In the genomic region with DNA sequence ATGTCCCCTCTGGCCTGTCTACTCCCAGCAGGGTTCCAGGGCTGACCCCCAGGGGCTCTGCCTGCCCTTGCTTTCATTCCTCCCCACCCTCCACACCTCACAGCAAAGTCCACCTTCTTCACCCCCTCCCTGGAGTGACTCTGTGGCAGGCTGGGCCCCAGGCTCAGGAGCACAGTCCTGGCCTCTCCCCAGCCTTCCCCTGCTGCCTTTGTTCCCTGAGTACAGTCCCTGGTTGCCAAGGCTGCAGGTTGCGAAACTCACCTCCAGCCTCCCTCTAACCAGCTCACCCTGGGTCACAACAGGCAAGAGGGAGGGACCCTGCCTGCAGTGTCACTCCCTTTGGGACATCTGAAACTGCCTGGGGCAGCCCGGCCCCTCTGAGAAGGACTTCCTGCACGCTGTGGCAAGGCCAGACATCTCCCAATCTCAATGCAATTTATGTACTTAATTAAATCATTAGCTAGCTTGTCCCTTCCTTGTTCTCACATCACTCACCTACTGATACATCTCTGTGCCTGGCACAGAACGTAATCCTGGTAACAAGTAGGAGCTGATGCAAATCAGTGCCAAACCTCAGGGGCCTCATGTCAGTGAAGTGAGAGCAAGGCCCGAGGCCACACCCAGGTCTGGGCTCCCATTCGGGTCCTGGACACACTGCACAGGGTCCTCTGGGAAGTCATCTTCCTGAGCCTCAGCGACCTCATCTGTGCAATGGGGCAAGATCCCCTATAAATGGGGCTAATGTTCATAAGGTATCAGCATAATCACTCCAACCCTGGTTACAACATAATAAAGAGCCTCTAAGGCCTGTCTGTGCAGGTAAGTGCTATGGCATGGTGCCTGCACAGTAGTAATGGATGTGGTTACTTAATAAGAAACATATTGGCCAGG, we compare ENCODE assay signal across 8 cellular contexts. TPM values are rescaled to one million over a fixed set of nuclear protein-coding genes. Genes with fewer than 3 reads are reported as not detected.
DNase-seq lines count a peak whose midpoint lies in the region; ATAC-seq and TF ChIP-seq lines count a peak whose summit lies in the region.

No MANE protein-coding gene starts in this region.

- H3K4me1 ChIP-seq in osteoblast (ENCODE audit: insufficient read depth, low read length) (no peaks in the 10 kb centered on the region), SJCRH30 (peaks cover 3% of the 10 kb centered on the region; the same call in 1 of the 2 replicates)

- H3K9me3 Mint-ChIP-seq in chondrocyte (ENCODE audit: low read depth): no peaks in the 10 kb centered on the region

- H3K36me3 ChIP-seq in osteoblast (ENCODE audit: insufficient read depth, low read length) (no peaks in the 10 kb centered on the region), SJCRH30 (no peaks in the 10 kb centered on the region)

- H3K27ac ChIP-seq in osteoblast (ENCODE audit: low read depth, low read length) (no peak overlapping the region), SJCRH30 (no peak overlapping the region)

- no peaks in the 10 kb centered on the region for H3K4me1 Mint-ChIP-seq in chondrocyte (ENCODE audit: low read depth)

- H3K27me3 ChIP-seq in osteoblast (ENCODE audit: insufficient read depth, low read length) (no peaks in the 10 kb centered on the region), SJCRH30 (no peaks in the 10 kb centered on the region)

- H3K79me2 ChIP-seq in osteoblast (ENCODE audit: insufficient read depth, low read length): no peaks in the 10 kb centered on the region

- TF ChIP-seq CTCF in chondrocyte (IDR thresholded peaks at IDR 0.05) (no peak), osteoblast (IDR thresholded peaks at IDR 0.05; ENCODE audit: extremely low read depth, low read depth, low read length) (no peak)

- peaks cover 3% of the 10 kb centered on the region for H3K36me3 Mint-ChIP-seq in chondrocyte (ENCODE audit: low read depth)

- H3K27me3 Mint-ChIP-seq in chondrocyte (ENCODE audit: low read depth): no peaks in the 10 kb centered on the region

- H3K4me2 ChIP-seq in osteoblast (ENCODE audit: insufficient read depth, low read length): no peak overlapping the region

- peak in 2 of 3 experiments; percentile 30 to 57 for DNase-seq in NCI-H1417 (lab: John Stamatoyannopoulos, UW)
- DNase-seq in NCI-H1417 treated with DMSO at 0.1 percent for 48 hours (lab: John Stamatoyannopoulos, UW): no peak
- DNase-seq in NCI-H1436 (lab: John Stamatoyannopoulos, UW): peak; percentile 41
- DNase-seq in chondrocyte (ENCODE audit: low spot score): peak; percentile 67
- DNase-seq in osteoblast (ENCODE audit: insufficient read length, low spot score, missing footprints): peak; percentile 23
- no peak for DNase-seq in SJCRH30
- DNase-seq in C1 segment of cervical spinal cord (lab: John Stamatoyannopoulos, UW): no peak

- no peaks in the 10 kb centered on the region for H4K20me1 ChIP-seq in osteoblast (ENCODE audit: insufficient read depth, low read length)

- no peak overlapping the region for H3K27ac Mint-ChIP-seq in chondrocyte (ENCODE audit: unreplicated experiment)

- no peak for ATAC-seq in HG02981 (IDR thresholded peaks at IDR 0.05; ENCODE audit: unreplicated experiment)

- H3K4me3 ChIP-seq in osteoblast (ENCODE audit: insufficient read depth, low read length) (no peak overlapping the region), SJCRH30 (no peak overlapping the region)

- H3K4me3 Mint-ChIP-seq in chondrocyte (ENCODE audit: unreplicated experiment): no peak overlapping the region

- H3K9me3 ChIP-seq in osteoblast (ENCODE audit: low read depth, low read length): no peaks in the 10 kb centered on the region
- no peaks in the 10 kb centered on the region for H3K9me3 ChIP-seq in SJCRH30 (replicated peaks)

- no peak overlapping the region for H2AFZ ChIP-seq in osteoblast (ENCODE audit: low read length)

RNA-seq across cellular contexts. Expression of a gene that starts 27.3 kb away (rescaled TPM):
- 0.58 to 1.1 TPM (median 1.1 TPM) in 3 replicates for total RNA-seq in chondrocyte
- total RNA-seq in osteoblast: 0.59 and 1.1 TPM in 2 replicates
- 0.22 and 0.30 TPM in 2 replicates for total RNA-seq in SJCRH30 (2014; rRNA removed; shearing (Covaris generic))

RNA-seq across cellular contexts. Expression of a gene that starts 46.1 kb away (rescaled TPM):
- total RNA-seq in chondrocyte: 10.1 to 17.4 TPM (median 10.2 TPM) in 3 replicates
- 0.29 and 0.72 TPM in 2 replicates for total RNA-seq in osteoblast
- 0.55 and 0.61 TPM in 2 replicates for total RNA-seq in SJCRH30 (2014; rRNA removed; shearing (Covaris generic))

Comparison
In these comparisons a context has a peak if more than half of its experiments do, and no peak if none do; other contexts are left out.
1. DNase-seq: peak in NCI-H1417 (2 of 3), NCI-H1436 (single experiment), chondrocyte (single experiment) and osteoblast (single experiment); none in NCI-H1417 treated with DMSO at 0.1 percent for 48 hours (single experiment), SJCRH30 (0 of 2) and C1 segment of cervical spinal cord (0 of 14).